Comparison of ENCODE assay signal across 30 cellular contexts in genomic region chr11:17892409-17892808, GRCh38.
"Had no signal": no experiment of that assay in that cellular context is flagged by ENCODE, and none has a peak within 500 bp of the region (broad histone marks: within the 10 kb centered on the region; RNA-seq: fewer than 3 reads in every experiment).

No MANE protein-coding gene starts in this region.

- H3K27me3 ChIP-seq: heart left ventricle, pancreas, sigmoid colon, stomach, transverse colon, upper lobe of right lung had no signal

- H3K4me3 ChIP-seq: heart left ventricle, left ventricle myocardium inferior, mucosa of descending colon, pancreas, prostate gland, sigmoid colon, smooth muscle cell, stomach, thoracic aorta, transverse colon, upper lobe of right lung had no signal

- DNase-seq: heart left ventricle; hypothalamus; immature natural killer cell; kidney; left colon; left ventricle myocardium inferior; midbrain; mucosa of descending colon; naive thymus-derived CD4-positive, alpha-beta T cell; nucleus accumbens; pancreas; posterior cingulate gyrus; retina; right cardiac atrium; sigmoid colon; stimulated activated CD4-positive, alpha-beta T cell treated with anti-CD3 and anti-CD28 coated beads, Interleukin-1b, Interleukin-23, amount 100 ng/mL, for 48 hours; stimulated activated CD4-positive, alpha-beta T cell treated with anti-CD3 and anti-CD28 coated beads, Interleukin-2, amount 100 ng/mL, for 48 hours; stimulated activated CD4-positive, alpha-beta T cell treated with anti-CD3 and anti-CD28 coated beads, Interleukin-4, amount 100 ng/mL, for 4 hours; stimulated activated CD8-positive, alpha-beta memory T cell treated with anti-CD3 and anti-CD28 coated beads, Interleukin-4, amount 100 ng/mL, for 48 hours; stimulated activated naive CD4-positive, alpha-beta T cell treated with Interleukin-2 at 50 U/mL for 16 hours; stomach; transverse colon; upper lobe of right lung had no signal

- H3K36me3 ChIP-seq: left ventricle myocardium inferior, pancreas, prostate gland, thoracic aorta, transverse colon, upper lobe of right lung had no signal

- H3K4me2 ChIP-seq: smooth muscle cell had no signal

- H3K27ac ChIP-seq: heart left ventricle, left ventricle myocardium inferior, pancreas, prostate gland, sigmoid colon, stomach, thoracic aorta, transverse colon, upper lobe of right lung had no signal

- FAIRE-seq: islet of Langerhans, kidney, pancreas, urothelium cell line had no signal

- H3K9me3 ChIP-seq: heart left ventricle, left ventricle myocardium inferior, mucosa of descending colon, pancreas, prostate gland, sigmoid colon, stomach, thoracic aorta, transverse colon, upper lobe of right lung had no signal

- H3K4me1 ChIP-seq: pancreas, prostate gland, sigmoid colon, stomach, transverse colon, upper lobe of right lung had no signal

- ATAC-seq: heart left ventricle; left colon; mucosa of descending colon; naive thymus-derived CD4-positive, alpha-beta T cell; natural killer cell treated with Interleukin-12 subunit alpha and Interleukin-12 subunit beta and Interleukin-15 and Interleukin-18, amount 100 ng/mL, for 72 hours; pancreas; right cardiac atrium; stimulated activated memory B cell treated with anti-CD40 and anti-IgM and Interleukin-4, amounts not matched to agents 10 μg/mL and 1 μg/mL and 100 μg/mL, for 72 hours; upper lobe of right lung had no signal
